28 cellular contexts compared by ENCODE assay signal in genomic region chr11:89456681-89457080, GRCh38. TPM values are rescaled to one million over a fixed set of nuclear protein-coding genes. Genes with fewer than 3 reads are reported as not detected.
"Had no signal": no experiment of that assay in that cellular context is flagged by ENCODE, and none has a peak within 500 bp of the region (broad histone marks: within the 10 kb centered on the region; RNA-seq: fewer than 3 reads in every experiment).

No MANE protein-coding gene starts in this region.

- H3K27me3 Mint-ChIP-seq: naive thymus-derived CD4-positive, alpha-beta T cell; natural killer cell treated with Interleukin-12 subunit alpha and Interleukin-12 subunit beta and Interleukin-15 and Interleukin-18, amount 100 ng/mL, for 72 hours; progenitor cell of endocrine pancreas; stimulated activated naive CD8-positive, alpha-beta T cell treated with anti-CD3 and anti-CD28 coated beads, Interleukin-15, amount 100 ng/mL, for 72 hours; type B pancreatic cell had no signal

- H3K27ac ChIP-seq: heart left ventricle, left lung, lower lobe of right lung, ovary, right atrium auricular region, tibial nerve, uterus had no signal

- H3K27ac Mint-ChIP-seq: immature natural killer cell; naive thymus-derived CD4-positive, alpha-beta T cell; natural killer cell treated with Interleukin-12 subunit alpha and Interleukin-12 subunit beta and Interleukin-15 and Interleukin-18, amount 100 ng/mL, for 72 hours; progenitor cell of endocrine pancreas; stimulated activated effector memory CD8-positive, alpha-beta T cell treated with anti-CD3 and anti-CD28 coated beads, Interleukin-12 subunit alpha, Interleukin-12 subunit beta, amount 100 ng/mL, for 72 hours; stimulated activated naive CD8-positive, alpha-beta T cell treated with anti-CD3 and anti-CD28 coated beads, Interleukin-15, amount 100 ng/mL, for 72 hours; type B pancreatic cell had no signal

- H3K4me3 Mint-ChIP-seq: immature natural killer cell; naive thymus-derived CD4-positive, alpha-beta T cell; natural killer cell treated with Interleukin-12 subunit alpha and Interleukin-12 subunit beta and Interleukin-15 and Interleukin-18, amount 100 ng/mL, for 72 hours; neural crest cell; stimulated activated effector memory CD8-positive, alpha-beta T cell treated with anti-CD3 and anti-CD28 coated beads, Interleukin-12 subunit alpha, Interleukin-12 subunit beta, amount 100 ng/mL, for 72 hours; stimulated activated naive CD8-positive, alpha-beta T cell treated with anti-CD3 and anti-CD28 coated beads, Interleukin-15, amount 100 ng/mL, for 72 hours; type B pancreatic cell had no signal

- H3K36me3 Mint-ChIP-seq: naive thymus-derived CD4-positive, alpha-beta T cell; stimulated activated effector memory CD8-positive, alpha-beta T cell treated with anti-CD3 and anti-CD28 coated beads, Interleukin-12 subunit alpha, Interleukin-12 subunit beta, amount 100 ng/mL, for 72 hours had no signal

- H3K27me3 ChIP-seq: heart left ventricle, left lung, ovary, right atrium auricular region, tibial nerve, uterus had no signal

- H3K4me1 Mint-ChIP-seq: immature natural killer cell; naive thymus-derived CD4-positive, alpha-beta T cell; neural crest cell; stimulated activated effector memory CD8-positive, alpha-beta T cell treated with anti-CD3 and anti-CD28 coated beads, Interleukin-12 subunit alpha, Interleukin-12 subunit beta, amount 100 ng/mL, for 72 hours; stimulated activated naive CD8-positive, alpha-beta T cell treated with anti-CD3 and anti-CD28 coated beads, Interleukin-15, amount 100 ng/mL, for 72 hours had no signal

- DNase-seq: heart left ventricle; hypothalamus; immature natural killer cell; kidney; left colon; lower lobe of right lung; mammary epithelial cell; mesenchymal stem cell; naive thymus-derived CD4-positive, alpha-beta T cell; ovary; stimulated activated CD4-positive, alpha-beta T cell treated with anti-CD3 and anti-CD28 coated beads, Interleukin-12 subunit alpha, Interleukin-12 subunit beta, amount 100 ng/mL, for 4 hours; stimulated activated CD4-positive, alpha-beta T cell treated with anti-CD3 and anti-CD28 coated beads, Interleukin-15, amount 100 ng/mL, for 24 hours; stimulated activated CD4-positive, alpha-beta T cell treated with anti-CD3 and anti-CD28 coated beads, Interleukin-4, amount 100 ng/mL, for 24 hours; stimulated activated naive CD4-positive, alpha-beta T cell; stimulated activated naive CD8-positive, alpha-beta T cell treated with anti-CD3 and anti-CD28 coated beads, Interleukin-15, amount 100 ng/mL, for 72 hours; substantia nigra; uterus had no signal

- H3K9me3 Mint-ChIP-seq: neural crest cell, type B pancreatic cell had no signal

- H3K4me1 ChIP-seq: heart left ventricle, left lung, lower lobe of right lung, right atrium auricular region, uterus had no signal

- H3K9me3 ChIP-seq: left lung, lower lobe of right lung, ovary, right atrium auricular region, tibial nerve, uterus had no signal

- H3K4me3 ChIP-seq: heart left ventricle, left lung, lower lobe of right lung, ovary, right atrium auricular region, skin epidermis, tibial nerve, uterus had no signal

- FAIRE-seq: islet of Langerhans had no signal

- H3K36me3 ChIP-seq: heart left ventricle, left lung, lower lobe of right lung, ovary, right atrium auricular region, tibial nerve, uterus had no signal

RNA-seq across cellular contexts. Expression of gene NOX4, which starts 34.5 kb away (rescaled TPM):
- total RNA-seq: mononuclear cell; naive thymus-derived CD4-positive, alpha-beta T cell; natural killer cell treated with Interleukin-12 subunit alpha and Interleukin-12 subunit beta and Interleukin-15 and Interleukin-18, amount 100 ng/mL, for 72 hours had no signal
- polyA plus RNA-seq: immature natural killer cell; mammary epithelial cell; naive thymus-derived CD4-positive, alpha-beta T cell had no signal
